ENCODE assay signal across 21 cellular contexts in the genomic region with DNA sequence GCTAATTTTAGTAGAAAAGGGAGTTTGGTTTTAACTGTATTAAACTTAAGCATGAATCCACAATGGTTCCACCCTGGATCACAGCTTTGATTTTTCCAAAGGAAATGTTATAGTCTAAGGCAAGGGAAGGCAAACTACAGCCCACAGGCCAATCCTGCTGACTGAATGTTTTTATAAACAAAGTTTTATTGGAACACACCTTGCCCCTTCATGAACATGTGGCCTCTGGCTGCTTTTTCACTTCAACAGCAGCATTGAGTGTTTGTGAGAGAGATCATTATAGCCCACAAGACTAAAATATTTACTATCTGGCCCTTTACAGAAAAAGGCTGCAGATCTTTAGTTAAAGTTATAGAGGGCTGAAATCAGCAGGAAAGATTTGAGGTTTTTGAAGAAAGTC.
"Had no signal": no experiment of that assay in that cellular context is flagged by ENCODE, and none has a peak within 500 bp of the region (broad histone marks: within the 10 kb centered on the region; RNA-seq: fewer than 3 reads in every experiment).

No MANE protein-coding gene starts in this region.

- H3K27me3 ChIP-seq: adrenal gland had no signal

- H3K4me2 ChIP-seq: KMS-11 had no signal

- H3K27ac ChIP-seq: adrenal gland, KMS-11, SK-N-MC had no signal

- H3K4me3 ChIP-seq: adrenal gland, MG63, SK-N-MC had no signal

- H3K4me1 ChIP-seq: adrenal gland had no signal

- H3K9me3 ChIP-seq: adrenal gland, MG63 had no signal

- ATAC-seq: activated CD4-positive, CD25-positive, alpha-beta regulatory T cell treated with anti-CD3 and anti-CD28 coated beads, Interleukin-2, amount 50 U/mL, for 24 hours; activated CD8-positive, alpha-beta T cell treated with anti-CD3 and anti-CD28 coated beads, Interleukin-2, amount 10 ng/mL, durations not matched to agents 7 days and 5 days had no signal

- H3K36me3 ChIP-seq: adrenal gland, MG63 had no signal

- DNase-seq: activated CD4-positive, alpha-beta T cell treated with anti-CD3 and anti-CD28 coated beads for 4 hours; activated CD8-positive, alpha-beta memory T cell treated with anti-CD3 and anti-CD28 coated beads, Interleukin-2, amount 50 U/mL, for 48 hours; activated CD8-positive, alpha-beta T cell treated with anti-CD3 and anti-CD28 coated beads, Interleukin-2, amount 10 ng/mL, durations not matched to agents 7 days and 5 days; activated naive CD4-positive, alpha-beta T cell treated with anti-CD3 and anti-CD28 coated beads, Interleukin-2, amount 50 U/mL, for 16 hours; activated naive CD8-positive, alpha-beta T cell treated with anti-CD3 and anti-CD28 coated beads, Interleukin-2, amount 10 ng/mL, durations not matched to agents 7 days and 5 days; activated T-cell treated with anti-CD3 and anti-CD28 coated beads, Interleukin-2, amount 50 U/mL, for 1 hour; adrenal gland; anterior cingulate cortex; cerebellar nuclear complex; MG63; MV-4-11; NCI-H1092 treated with DMSO at 0.1 percent for 48 hours; NCI-H1436; NCI-H187; NCI-H2081; NCI-H510A treated with DMSO at 0.1 percent for 48 hours; NCI-H69; T-helper 1 cell had no signal
